In the genomic region with DNA sequence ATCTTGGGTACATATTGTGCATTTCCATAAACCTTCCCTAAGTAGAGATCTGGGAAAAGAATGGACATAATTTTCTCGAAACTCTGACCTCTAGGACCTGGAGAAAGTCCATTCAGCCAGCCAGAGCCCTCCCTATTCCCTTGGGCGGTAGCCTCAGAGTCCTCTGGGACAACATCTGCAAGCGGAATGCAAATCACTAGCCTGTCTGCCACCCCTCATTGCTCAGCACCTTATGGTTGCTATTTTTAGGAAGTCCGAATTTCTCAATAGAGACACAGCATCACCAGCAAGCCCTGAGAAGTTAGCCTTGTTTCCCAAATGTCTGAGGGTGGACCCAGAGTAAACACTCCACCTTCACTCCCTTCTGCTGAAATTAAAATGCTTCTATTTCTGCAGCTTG, we compare ENCODE assay signal across 10 cellular contexts. TPM values are rescaled to one million over a fixed set of nuclear protein-coding genes. Genes with fewer than 3 reads are reported as not detected.
DNase-seq lines count a peak whose midpoint lies in the region; ATAC-seq, FAIRE-seq and TF ChIP-seq lines count a peak whose summit lies in the region.
"Had no signal": no experiment of that assay in that cellular context is flagged by ENCODE, and none has a peak within 500 bp of the region (broad histone marks: within the 10 kb centered on the region; RNA-seq: fewer than 3 reads in every experiment).

No MANE protein-coding gene starts in this region.

- peaks cover 26% of the 10 kb centered on the region for H3K4me1 ChIP-seq in GM12878 (ENCODE audit: control insufficient read depth, insufficient read depth, low read length)
- H3K4me1 ChIP-seq in osteoblast (ENCODE audit: insufficient read depth, low read length) = peaks cover 49% of the 10 kb centered on the region
- H3K4me1 ChIP-seq in vagina = peaks cover 18% of the 10 kb centered on the region

- H2AFZ ChIP-seq in GM12878 (ENCODE audit: control insufficient read depth, low read depth, low read length) (no peak overlapping the region), osteoblast (ENCODE audit: low read length) (no peak overlapping the region)

- RAD21 ChIA-PET in GM12878 (lab: Charles Lee; ENCODE audit: unreplicated experiment) = no interaction called here

- H3K4me2 ChIP-seq in GM12878 (ENCODE audit: control insufficient read depth, insufficient read depth) (peak overlapping the region; percentile 67), osteoblast (ENCODE audit: insufficient read depth, low read length) (peak overlapping the region; percentile 43)

- POLR2A ChIA-PET in GM12878 (lab: Charles Lee) = no interaction called here

- H3K27ac ChIP-seq in GM12878 (ENCODE audit: control insufficient read depth, insufficient read depth) (no peak overlapping the region), osteoblast (ENCODE audit: low read depth, low read length) (peak overlapping the region; percentile 66), vagina (no peak overlapping the region)
- H3K27ac ChIP-seq: 22Rv1, VCaP had no signal

- no peak overlapping the region for H3K9ac ChIP-seq in GM12878 (ENCODE audit: control insufficient read depth, insufficient read depth, low read length)

- peak; percentile 60 for ATAC-seq in HG03135 (IDR thresholded peaks at IDR 0.05; ENCODE audit: unreplicated experiment)
- peak; percentile 78 for ATAC-seq in GM12878

- DNase-seq in DMS 273 (lab: John Stamatoyannopoulos, UW; ENCODE audit: unreplicated experiment) (peak; percentile 2), DMS 273 treated with DMSO at 0.1 percent for 48 hours (lab: John Stamatoyannopoulos, UW) (no peak), GM12878 (ENCODE audit: low read depth, low spot score) (peak; percentile 68), osteoblast (ENCODE audit: insufficient read length, low spot score, missing footprints) (peak; percentile 21), vagina (ENCODE audit: extremely low spot score in 2 of 2) (no peak), NCI-H748 (lab: John Stamatoyannopoulos, UW; ENCODE audit: unreplicated experiment) (no peak)
- DNase-seq in stimulated activated naive CD4-positive, alpha-beta T cell treated with Interleukin-2 at 50 U/mL for 16 hours (lab: John Stamatoyannopoulos, UW) = no peak

- no peaks in the 10 kb centered on the region for H4K20me1 ChIP-seq in GM12878 (ENCODE audit: control insufficient read depth, insufficient read depth)
- no peaks in the 10 kb centered on the region for H4K20me1 ChIP-seq in osteoblast (ENCODE audit: insufficient read depth, low read length)

- H3K79me2 ChIP-seq in GM12878 (ENCODE audit: control insufficient read depth, insufficient read depth, low read length) (no peaks in the 10 kb centered on the region), osteoblast (ENCODE audit: insufficient read depth, low read length) (no peaks in the 10 kb centered on the region)

- SMC1A ChIA-PET in GM12878 (lab: Charles Lee; ENCODE audit: uncharacterized antibody, unreplicated experiment) = interaction anchor here (0.8 kb wide), 1 partner anchor 126 kb away, joined by 3 read pairs; no protein-coding TSS in a partner anchor

- CTCF ChIA-PET in GM12878 (lab: Yijun Ruan, JAX) = no interaction called here

- in situ Hi-C loops in GM12878 (cut with MboI) = no loop called here

- no peaks in the 10 kb centered on the region for H3K9me3 ChIP-seq in GM12878 (replicated peaks; ENCODE audit: control insufficient read depth, insufficient read depth, low read length)
- no peaks in the 10 kb centered on the region for H3K9me3 ChIP-seq in osteoblast (ENCODE audit: low read depth, low read length)
- no peaks in the 10 kb centered on the region for H3K9me3 ChIP-seq in vagina

- no peak overlapping the region for H3K4me3 ChIP-seq in GM12878
- H3K4me3 ChIP-seq in osteoblast (ENCODE audit: insufficient read depth, low read length) = no peak overlapping the region
- no peak overlapping the region for H3K4me3 ChIP-seq in vagina

- TF ChIP-seq POLR2A in GM12878 (IDR thresholded peaks at IDR 0.05; ENCODE audit: low read depth, low read length) = no peak
- TF ChIP-seq POLR2A in vagina (IDR thresholded peaks at IDR 0.05) = no peak

- 0% methylated on average over 4 of the region's 4 CpGs for WGBS in GM12878 (ENCODE audit: insufficient coverage, insufficient replicate concordance, low lambda C conversion rate, missing lambda C conversion rate)

- no peak for TF ChIP-seq RAD21 in GM12878 (IDR thresholded peaks at IDR 0.05; ENCODE audit: insufficient read depth, low read depth, low read length)

- H3K27me3 ChIP-seq in GM12878 (replicated peaks in 1 of 2; ENCODE audit: control insufficient read depth in 2 of 2, insufficient read depth in 2 of 2, low read length in 1 of 2) = no peaks in the 10 kb centered on the region
- no peaks in the 10 kb centered on the region for H3K27me3 ChIP-seq in osteoblast (ENCODE audit: insufficient read depth, low read length)
- H3K27me3 ChIP-seq in vagina = no peaks in the 10 kb centered on the region

- no peak for TF ChIP-seq EP300 in GM12878 (IDR thresholded peaks at IDR 0.05; ENCODE audit: borderline replicate concordance in 1 of 2, control insufficient read depth in 1 of 2, low read depth in 2 of 2, low read length in 2 of 2)

- intact Hi-C loops in GM12878 (cut with micrococcal nuclease; ENCODE audit: unreplicated experiment) = no loop called here
- intact Hi-C loops in vagina (cut with DNase I) = no loop called here

- FAIRE-seq in GM12878 (lab: Jason Lieb, UNC) = no peak

- TF ChIP-seq CTCF in GM12878 (IDR thresholded peaks at IDR 0.05 in 2 of 3, conservative IDR thresholded peaks at IDR 0.05 in 1 of 3; ENCODE audit: control insufficient read depth in 2 of 3, extremely low read depth in 1 of 3, insufficient read depth in 1 of 3, low read depth in 3 of 3, low read length in 3 of 3) (no peak), osteoblast (IDR thresholded peaks at IDR 0.05; ENCODE audit: extremely low read depth, low read depth, low read length) (no peak), vagina (IDR thresholded peaks at IDR 0.05) (no peak)

- no TSS peak for BruUV-seq in GM12878 (replicated peaks; lab: Mats Ljungman, UMichigan)

- H3K36me3 ChIP-seq in GM12878 (ENCODE audit: control insufficient read depth in 2 of 2, insufficient read depth in 2 of 2, low read length in 1 of 2) (no peaks in the 10 kb centered on the region), osteoblast (ENCODE audit: insufficient read depth, low read length) (no peaks in the 10 kb centered on the region), vagina (no peaks in the 10 kb centered on the region)

TF ChIP-seq in GM12878, 131 proteins besides CTCF, POLR2A, EP300 and RAD21 (continues in another document):
- TF ChIP-seq CBFB (IDR thresholded peaks at IDR 0.05; ENCODE audit: low read depth) (no peak), ZBTB33 (IDR thresholded peaks at IDR 0.05) (no peak), ZNF274 (IDR thresholded peaks at IDR 0.05; ENCODE audit: insufficient read depth, insufficient read length) (no peak)
- TF ChIP-seq, protein P1, sequence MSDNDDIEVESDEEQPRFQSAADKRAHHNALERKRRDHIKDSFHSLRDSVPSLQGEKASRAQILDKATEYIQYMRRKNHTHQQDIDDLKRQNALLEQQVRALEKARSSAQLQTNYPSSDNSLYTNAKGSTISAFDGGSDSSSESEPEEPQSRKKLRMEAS (IDR thresholded peaks at IDR 0.05; ENCODE audit: low read depth, low read length) = no peak
- TF ChIP-seq, protein P2, sequence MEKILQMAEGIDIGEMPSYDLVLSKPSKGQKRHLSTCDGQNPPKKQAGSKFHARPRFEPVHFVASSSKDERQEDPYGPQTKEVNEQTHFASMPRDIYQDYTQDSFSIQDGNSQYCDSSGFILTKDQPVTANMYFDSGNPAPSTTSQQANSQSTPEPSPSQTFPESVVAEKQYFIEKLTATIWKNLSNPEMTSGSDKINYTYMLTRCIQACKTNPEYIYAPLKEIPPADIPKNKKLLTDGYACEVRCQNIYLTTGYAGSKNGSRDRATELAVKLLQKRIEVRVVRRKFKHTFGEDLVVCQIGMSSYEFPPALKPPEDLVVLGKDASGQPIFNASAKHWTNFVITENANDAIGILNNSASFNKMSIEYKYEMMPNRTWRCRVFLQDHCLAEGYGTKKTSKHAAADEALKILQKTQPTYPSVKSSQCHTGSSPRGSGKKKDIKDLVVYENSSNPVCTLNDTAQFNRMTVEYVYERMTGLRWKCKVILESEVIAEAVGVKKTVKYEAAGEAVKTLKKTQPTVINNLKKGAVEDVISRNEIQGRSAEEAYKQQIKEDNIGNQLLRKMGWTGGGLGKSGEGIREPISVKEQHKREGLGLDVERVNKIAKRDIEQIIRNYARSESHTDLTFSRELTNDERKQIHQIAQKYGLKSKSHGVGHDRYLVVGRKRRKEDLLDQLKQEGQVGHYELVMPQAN (conservative IDR thresholded peaks at IDR 0.05) = no peak

RNA-seq across cellular contexts. Expression of gene CD28, which starts 17.6 kb away (rescaled TPM):
- total RNA-seq in GM12878 (2013; cell fraction: nucleolus; rRNA removed) = not detected in 2 replicates
- total RNA-seq in GM12878 (2014; rRNA removed) = not detected in 2 replicates
- 0.04 TPM in 1 of 2 replicates, not detected in the other for total RNA-seq in GM12878 (2014; rRNA removed; fragmentation: Illumina TruSeq; extraction: Trizol)
- total RNA-seq in GM12878 (2021) = 0.16 and 0.23 TPM in 2 replicates
- polyA plus RNA-seq in GM12878 (2011; ENCODE audit: low read depth) = 0.81 TPM
- 0.01 TPM in 1 of 2 replicates, not detected in the other for polyA plus RNA-seq in GM12878 (2011; rRNA removed)
- polyA plus RNA-seq in GM12878 (2011; cell fraction: cytosol; rRNA removed) = 0.01 and 0.02 TPM in 2 replicates
- not detected in 2 replicates for polyA plus RNA-seq in GM12878 (2011; cell fraction: nucleus; rRNA removed)
- 0.16 and 0.38 TPM in 2 replicates for polyA plus RNA-seq in GM12878 (2012)
- 0.03 TPM in 2 replicates for polyA plus RNA-seq in GM12878 (2014; fragmentation: Illumina TruSeq; extraction: Trizol)
- polyA plus RNA-seq in GM12878 (2014; fragmentation: Nextera tagmentation; extraction: Ambion mirVana) = not detected
- 0.03 TPM in 1 of 2 replicates, not detected in the other for polyA plus RNA-seq in GM12878 (2014; rRNA removed)
- not detected for polyA plus RNA-seq in GM12878 (2016; fragmentation: Nextera tagmentation; extraction: Ambion mirVana)
- 0.10 TPM in 1 of 2 replicates, not detected in the other for polyA minus RNA-seq in GM12878 (2011; rRNA and poly(A)+ RNA removed)
- polyA minus RNA-seq in GM12878 (2011; cell fraction: cytosol; rRNA and poly(A)+ RNA removed) = not detected in 2 replicates
- polyA minus RNA-seq in GM12878 (2011; cell fraction: nucleus; rRNA and poly(A)+ RNA removed) = not detected in 2 replicates
- total RNA-seq in osteoblast = not detected in 2 replicates
- total RNA-seq in vagina = 2.7 TPM

Comparison
In these comparisons a context has a peak if more than half of its experiments do, and no peak if none do; other contexts are left out.
1. DNase-seq: peak in DMS 273 (single experiment), GM12878 (single experiment) and osteoblast (single experiment); none in DMS 273 treated with DMSO at 0.1 percent for 48 hours (single experiment), stimulated activated naive CD4-positive, alpha-beta T cell treated with Interleukin-2 at 50 U/mL for 16 hours (single experiment), vagina (0 of 2) and NCI-H748 (single experiment).